19 cellular contexts compared by ENCODE assay signal in the genomic region with DNA sequence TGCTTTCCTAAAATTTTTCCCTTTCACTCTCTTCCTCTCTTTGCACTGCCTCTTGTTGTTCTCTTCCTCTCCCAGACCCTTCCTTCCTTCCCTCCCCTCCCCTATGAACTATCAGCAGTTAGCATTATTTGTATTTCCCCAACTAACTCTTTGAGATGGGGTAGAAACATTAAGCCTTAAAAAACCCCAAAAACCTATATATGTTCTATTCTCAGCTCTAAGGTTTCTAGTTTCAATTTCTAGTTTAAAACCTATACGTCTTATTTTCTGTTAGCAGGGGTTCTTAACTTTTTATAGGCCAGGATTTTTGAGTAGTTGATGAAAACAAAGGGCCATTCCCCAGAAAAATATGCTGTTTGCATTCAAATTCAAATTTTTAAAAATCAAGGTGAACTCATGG.
DNase-seq lines count a peak whose midpoint lies in the region; ATAC-seq, FAIRE-seq and TF ChIP-seq lines count a peak whose summit lies in the region.
"Had no signal": no experiment of that assay in that cellular context is flagged by ENCODE, and none has a peak within 500 bp of the region (broad histone marks: within the 10 kb centered on the region; RNA-seq: fewer than 3 reads in every experiment).

No MANE protein-coding gene starts in this region.

- SMC1A ChIA-PET in GM12878 (lab: Charles Lee; ENCODE audit: uncharacterized antibody, unreplicated experiment): no interaction called here

- TF ChIP-seq CTCF in GM12865 (IDR thresholded peaks at IDR 0.05; ENCODE audit: insufficient read depth, low read depth, low read length, missing control alignments) (no peak), GM12878 (IDR thresholded peaks at IDR 0.05 in 2 of 3, conservative IDR thresholded peaks at IDR 0.05 in 1 of 3; ENCODE audit: control insufficient read depth in 2 of 3, extremely low read depth in 1 of 3, insufficient read depth in 1 of 3, low read depth in 3 of 3, low read length in 3 of 3) (no peak), type B pancreatic cell (conservative IDR thresholded peaks at IDR 0.05) (no peak), endothelial cell (IDR thresholded peaks at IDR 0.05; ENCODE audit: unreplicated experiment) (no peak)

- no peaks in the 10 kb centered on the region for H3K27me3 Mint-ChIP-seq in type B pancreatic cell
- H3K27me3 Mint-ChIP-seq in endothelial cell (ENCODE audit: unreplicated experiment): no peaks in the 10 kb centered on the region
- H3K27me3 Mint-ChIP-seq: CD4-positive, alpha-beta T cell had no signal

- H3K4me1 Mint-ChIP-seq in type B pancreatic cell (ENCODE audit: unreplicated experiment) (peaks cover 7% of the 10 kb centered on the region), endothelial cell (ENCODE audit: unreplicated experiment) (no peaks in the 10 kb centered on the region)
- H3K4me1 Mint-ChIP-seq: H9 had no signal

- H3K27me3 ChIP-seq in GM12878 (replicated peaks in 1 of 2; ENCODE audit: control insufficient read depth in 2 of 2, insufficient read depth in 2 of 2, low read length in 1 of 2): no peaks in the 10 kb centered on the region

- H3K4me1 ChIP-seq in GM12878 (ENCODE audit: control insufficient read depth, insufficient read depth, low read length): no peaks in the 10 kb centered on the region
- H3K4me1 ChIP-seq: Caco-2 had no signal

- no peak for TF ChIP-seq POLR2A in GM12878 (IDR thresholded peaks at IDR 0.05; ENCODE audit: low read depth, low read length)

- WGBS in GM12878 (ENCODE audit: insufficient coverage, insufficient replicate concordance, low lambda C conversion rate, missing lambda C conversion rate): 25% methylated on average over 1 of the region's 1 CpG

- peak overlapping the region; percentile 23 for H3K4me3 ChIP-seq in GM12865 (ENCODE audit: low read depth, low read length)
- H3K4me3 ChIP-seq in GM12878: no peak overlapping the region

- ATAC-seq in GM18909 (IDR thresholded peaks at IDR 0.05; ENCODE audit: poor library complexity, unreplicated experiment) (peak; percentile 29), HG02870 (IDR thresholded peaks at IDR 0.05; ENCODE audit: unreplicated experiment) (peak; percentile 39), GM12878 (peak; percentile 48)

- H3K9me3 ChIP-seq in GM12878 (replicated peaks; ENCODE audit: control insufficient read depth, insufficient read depth, low read length): no peaks in the 10 kb centered on the region
- H3K9me3 ChIP-seq: Caco-2 had no signal

- no peak overlapping the region for H3K4me2 ChIP-seq in GM12878 (ENCODE audit: control insufficient read depth, insufficient read depth)

- H3K79me2 ChIP-seq in GM12878 (ENCODE audit: control insufficient read depth, insufficient read depth, low read length): no peaks in the 10 kb centered on the region

- BruUV-seq in GM12878 (replicated peaks; lab: Mats Ljungman, UMichigan): no TSS peak

- no peak overlapping the region for H2AFZ ChIP-seq in GM12878 (ENCODE audit: control insufficient read depth, low read depth, low read length)

- peaks cover 3% of the 10 kb centered on the region for H3K9me3 Mint-ChIP-seq in type B pancreatic cell
- no peaks in the 10 kb centered on the region for H3K9me3 Mint-ChIP-seq in endothelial cell (ENCODE audit: unreplicated experiment)
- H3K9me3 Mint-ChIP-seq: CD4-positive, alpha-beta T cell; H9 had no signal

- in situ Hi-C loops in GM12878 (cut with MboI): no loop called here

- RAD21 ChIA-PET in GM12878 (lab: Charles Lee; ENCODE audit: unreplicated experiment): no interaction called here

- POLR2A ChIA-PET in GM12878 (lab: Charles Lee): no interaction called here

- no peak overlapping the region for H3K4me3 Mint-ChIP-seq in type B pancreatic cell
- no peak overlapping the region for H3K4me3 Mint-ChIP-seq in endothelial cell (ENCODE audit: unreplicated experiment)
- H3K4me3 Mint-ChIP-seq: CD4-positive, alpha-beta T cell; H9 had no signal

- intact Hi-C loops in GM12878 (cut with micrococcal nuclease; ENCODE audit: unreplicated experiment): no loop called here

- no peak for TF ChIP-seq EP300 in GM12878 (IDR thresholded peaks at IDR 0.05; ENCODE audit: borderline replicate concordance in 1 of 2, control insufficient read depth in 1 of 2, low read depth in 2 of 2, low read length in 2 of 2)

- no peaks in the 10 kb centered on the region for H4K20me1 ChIP-seq in GM12878 (ENCODE audit: control insufficient read depth, insufficient read depth)

- H3K27ac Mint-ChIP-seq in type B pancreatic cell: no peak overlapping the region
- H3K27ac Mint-ChIP-seq in endothelial cell (ENCODE audit: unreplicated experiment): no peak overlapping the region
- H3K27ac Mint-ChIP-seq: CD4-positive, alpha-beta T cell; H9 had no signal

- CTCF ChIA-PET in GM12878 (lab: Yijun Ruan, JAX): interaction anchor here (0.6 kb wide), 1 partner anchor 685 kb away, joined by 3 read pairs; no protein-coding TSS in a partner anchor

- H3K36me3 ChIP-seq in GM12878 (ENCODE audit: control insufficient read depth in 2 of 2, insufficient read depth in 2 of 2, low read length in 1 of 2): no peaks in the 10 kb centered on the region

- no peak overlapping the region for H3K9ac ChIP-seq in GM12878 (ENCODE audit: control insufficient read depth, insufficient read depth, low read length)

- H3K36me3 Mint-ChIP-seq in type B pancreatic cell (no peaks in the 10 kb centered on the region), endothelial cell (ENCODE audit: low read depth, unreplicated experiment) (no peaks in the 10 kb centered on the region)

- no peak for TF ChIP-seq RAD21 in GM12878 (IDR thresholded peaks at IDR 0.05; ENCODE audit: insufficient read depth, low read depth, low read length)

- no peak for FAIRE-seq in GM12878 (lab: Jason Lieb, UNC)
- FAIRE-seq: D721Med, GM12892, GM19239, H1 had no signal

- DNase-seq in GM12865 (ENCODE audit: low read depth) (peak; percentile 17), GM12878 (ENCODE audit: low read depth, low spot score) (no peak), type B pancreatic cell (ENCODE audit: extremely low spot score, unreplicated experiment) (no peak), EL (no peak), endothelial cell (ENCODE audit: low spot score) (no peak)
- DNase-seq: ACHN; Caco-2; CD4-positive, alpha-beta T cell; GF-D8; H9; Karpas-422 had no signal

- H3K27ac ChIP-seq in GM12878 (ENCODE audit: control insufficient read depth, insufficient read depth): no peak overlapping the region
- H3K27ac ChIP-seq: C4-2B, HL-60 had no signal

TF ChIP-seq in GM12878, 131 proteins besides CTCF, POLR2A, EP300 and RAD21 (continues in another document):
- TF ChIP-seq RBBP5 (conservative IDR thresholded peaks at IDR 0.05) (no peak), SMAD1 (IDR thresholded peaks at IDR 0.05; ENCODE audit: low read depth, partially characterized antibody) (no peak), EGR1 (IDR thresholded peaks at IDR 0.05; ENCODE audit: borderline replicate concordance in 1 of 2, low read depth in 2 of 2, low read length in 2 of 2) (no peak), FOXK2 (IDR thresholded peaks at IDR 0.05) (no peak), ZNF622 (IDR thresholded peaks at IDR 0.05) (no peak), TCF12 (IDR thresholded peaks at IDR 0.05; ENCODE audit: low read depth, low read length) (no peak), ASH2L (IDR thresholded peaks at IDR 0.05; ENCODE audit: borderline replicate concordance, low read depth) (no peak), RAD51 (IDR thresholded peaks at IDR 0.05) (no peak), SMC3 (IDR thresholded peaks at IDR 0.05; ENCODE audit: borderline replicate concordance, low read length) (no peak)
- TF ChIP-seq, protein P1, sequence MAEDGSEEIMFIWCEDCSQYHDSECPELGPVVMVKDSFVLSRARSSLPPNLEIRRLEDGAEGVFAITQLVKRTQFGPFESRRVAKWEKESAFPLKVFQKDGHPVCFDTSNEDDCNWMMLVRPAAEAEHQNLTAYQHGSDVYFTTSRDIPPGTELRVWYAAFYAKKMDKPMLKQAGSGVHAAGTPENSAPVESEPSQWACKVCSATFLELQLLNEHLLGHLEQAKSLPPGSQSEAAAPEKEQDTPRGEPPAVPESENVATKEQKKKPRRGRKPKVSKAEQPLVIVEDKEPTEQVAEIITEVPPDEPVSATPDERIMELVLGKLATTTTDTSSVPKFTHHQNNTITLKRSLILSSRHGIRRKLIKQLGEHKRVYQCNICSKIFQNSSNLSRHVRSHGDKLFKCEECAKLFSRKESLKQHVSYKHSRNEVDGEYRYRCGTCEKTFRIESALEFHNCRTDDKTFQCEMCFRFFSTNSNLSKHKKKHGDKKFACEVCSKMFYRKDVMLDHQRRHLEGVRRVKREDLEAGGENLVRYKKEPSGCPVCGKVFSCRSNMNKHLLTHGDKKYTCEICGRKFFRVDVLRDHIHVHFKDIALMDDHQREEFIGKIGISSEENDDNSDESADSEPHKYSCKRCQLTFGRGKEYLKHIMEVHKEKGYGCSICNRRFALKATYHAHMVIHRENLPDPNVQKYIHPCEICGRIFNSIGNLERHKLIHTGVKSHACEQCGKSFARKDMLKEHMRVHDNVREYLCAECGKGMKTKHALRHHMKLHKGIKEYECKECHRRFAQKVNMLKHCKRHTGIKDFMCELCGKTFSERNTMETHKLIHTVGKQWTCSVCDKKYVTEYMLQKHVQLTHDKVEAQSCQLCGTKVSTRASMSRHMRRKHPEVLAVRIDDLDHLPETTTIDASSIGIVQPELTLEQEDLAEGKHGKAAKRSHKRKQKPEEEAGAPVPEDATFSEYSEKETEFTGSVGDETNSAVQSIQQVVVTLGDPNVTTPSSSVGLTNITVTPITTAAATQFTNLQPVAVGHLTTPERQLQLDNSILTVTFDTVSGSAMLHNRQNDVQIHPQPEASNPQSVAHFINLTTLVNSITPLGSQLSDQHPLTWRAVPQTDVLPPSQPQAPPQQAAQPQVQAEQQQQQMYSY (CRISPR knock-in tag; IDR thresholded peaks at IDR 0.05): no peak
- TF ChIP-seq, protein P2, sequence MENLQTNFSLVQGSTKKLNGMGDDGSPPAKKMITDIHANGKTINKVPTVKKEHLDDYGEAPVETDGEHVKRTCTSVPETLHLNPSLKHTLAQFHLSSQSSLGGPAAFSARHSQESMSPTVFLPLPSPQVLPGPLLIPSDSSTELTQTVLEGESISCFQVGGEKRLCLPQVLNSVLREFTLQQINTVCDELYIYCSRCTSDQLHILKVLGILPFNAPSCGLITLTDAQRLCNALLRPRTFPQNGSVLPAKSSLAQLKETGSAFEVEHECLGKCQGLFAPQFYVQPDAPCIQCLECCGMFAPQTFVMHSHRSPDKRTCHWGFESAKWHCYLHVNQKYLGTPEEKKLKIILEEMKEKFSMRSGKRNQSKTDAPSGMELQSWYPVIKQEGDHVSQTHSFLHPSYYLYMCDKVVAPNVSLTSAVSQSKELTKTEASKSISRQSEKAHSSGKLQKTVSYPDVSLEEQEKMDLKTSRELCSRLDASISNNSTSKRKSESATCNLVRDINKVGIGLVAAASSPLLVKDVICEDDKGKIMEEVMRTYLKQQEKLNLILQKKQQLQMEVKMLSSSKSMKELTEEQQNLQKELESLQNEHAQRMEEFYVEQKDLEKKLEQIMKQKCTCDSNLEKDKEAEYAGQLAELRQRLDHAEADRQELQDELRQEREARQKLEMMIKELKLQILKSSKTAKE (IDR thresholded peaks at IDR 0.05; ENCODE audit: low read depth, poor library complexity, severe bottlenecking): no peak
